ENCODE assay signal across 21 cellular contexts in genomic region chr3:161859057-161859456, GRCh38.
A peak's percentile ranks its signal among the peaks of the same experiment; 100 is the strongest.
DNase-seq lines count a peak whose midpoint lies in the region; ATAC-seq, FAIRE-seq and TF ChIP-seq lines count a peak whose summit lies in the region.
"Had no signal": no experiment of that assay in that cellular context is flagged by ENCODE, and none has a peak within 500 bp of the region (broad histone marks: within the 10 kb centered on the region; RNA-seq: fewer than 3 reads in every experiment).

No MANE protein-coding gene starts in this region.

- TF ChIP-seq CTCF in IMR-90 (conservative IDR thresholded peaks at IDR 0.05; ENCODE audit: low read depth, low read length) (no peak), H1 (IDR thresholded peaks at IDR 0.05; ENCODE audit: control extremely low read depth in 1 of 3, insufficient read depth in 1 of 3, low read depth in 1 of 3, low read length in 3 of 3) (no peak), HepG2 (CRISPR knock-in tag; IDR thresholded peaks at IDR 0.05) (no peak), coronary artery (IDR thresholded peaks at IDR 0.05) (no peak)

- no TSS peak for BruUV-seq in IMR-90 (replicated peaks; lab: Mats Ljungman, UMichigan)
- BruUV-seq in HepG2 (replicated peaks; lab: Mats Ljungman, UMichigan): no TSS peak

- H3K27me3 ChIP-seq in IMR-90 (ENCODE audit: control insufficient read depth, insufficient read depth, low read length): no peaks in the 10 kb centered on the region
- H3K27me3 ChIP-seq in H1 (replicated peaks in 1 of 4; ENCODE audit: control insufficient read depth in 3 of 4, extremely low read depth in 1 of 4, insufficient read depth in 3 of 4, low read length in 3 of 4): no peaks in the 10 kb centered on the region
- H3K27me3 ChIP-seq in HepG2 (ENCODE audit: control insufficient read depth in 1 of 2, insufficient read depth in 2 of 2, low read length in 2 of 2): no peaks in the 10 kb centered on the region
- H3K27me3 ChIP-seq: BLaER1 treated with 17β-estradiol and CSF1 and Interleukin-3, amounts not matched to agents 10 nM and 100 nM had no signal

- TF ChIP-seq POLR2A in IMR-90 (IDR thresholded peaks at IDR 0.05; ENCODE audit: low read depth, low read length): no peak
- no peak for TF ChIP-seq POLR2A in H1 (IDR thresholded peaks at IDR 0.05; ENCODE audit: control extremely low read depth in 1 of 2, low read depth in 2 of 2, low read length in 2 of 2)
- TF ChIP-seq POLR2A in HepG2 (IDR thresholded peaks at IDR 0.05; ENCODE audit: insufficient read depth in 1 of 2, low read depth in 2 of 2, low read length in 2 of 2): no peak

- H2AFZ ChIP-seq in IMR-90 (replicated peaks; ENCODE audit: low read length, poor library complexity): no peak overlapping the region
- no peak overlapping the region for H2AFZ ChIP-seq in H1 (ENCODE audit: low read length)
- H2AFZ ChIP-seq in HepG2 (ENCODE audit: low read length): no peak overlapping the region

- TF ChIP-seq RAD21 in IMR-90 (IDR thresholded peaks at IDR 0.05; ENCODE audit: low read length) (no peak), H1 (IDR thresholded peaks at IDR 0.05 in 1 of 2, conservative IDR thresholded peaks at IDR 0.05 in 1 of 2; ENCODE audit: low read depth in 2 of 2, low read length in 2 of 2) (no peak), HepG2 (CRISPR knock-in tag; IDR thresholded peaks at IDR 0.05) (no peak)

- H2BK15ac ChIP-seq in IMR-90 (ENCODE audit: low read depth, low read length) (no peak overlapping the region), H1 (ENCODE audit: low read length) (no peak overlapping the region)

- no peak overlapping the region for H2BK5ac ChIP-seq in IMR-90 (ENCODE audit: low read depth, low read length, poor library complexity, severe bottlenecking)
- no peak overlapping the region for H2BK5ac ChIP-seq in H1 (ENCODE audit: low read depth, low read length)

- no peaks in the 10 kb centered on the region for H3K9me1 ChIP-seq in IMR-90 (ENCODE audit: insufficient read depth, low read length)

- H3K18ac ChIP-seq in IMR-90 (ENCODE audit: low read depth, low read length) (no peak overlapping the region), H1 (ENCODE audit: extremely low read depth, low read length) (no peak overlapping the region)

- CTCF ChIA-PET in IMR-90 (lab: Yijun Ruan, JAX): interaction anchor here (0.6 kb wide), 1 partner anchor 431 kb away, joined by 3 read pairs; no protein-coding TSS in a partner anchor
- CTCF ChIA-PET in H1 (lab: Charles Lee; ENCODE audit: partially characterized antibody): interaction anchor here (0.6 to 0.7 kb wide), 2 partner anchors 148 to 1195 kb away, joined by 3 read pairs; no protein-coding TSS in a partner anchor
- CTCF ChIA-PET in HepG2 (lab: Yijun Ruan, JAX; ENCODE audit: low intra/inter-chr PET ratio, low total read pairs): no interaction called here

- intact Hi-C loops in IMR-90 (cut with micrococcal nuclease) (no loop called here), cardiac septum (cut with DNase I) (no loop called here), HepG2 (cut with micrococcal nuclease; ENCODE audit: unreplicated experiment) (no loop called here)

- no peak for DNase-seq in IMR-90
- DNase-seq in SK-N-MC (ENCODE audit: low read depth, low spot score): no peak
- DNase-seq in H1 (ENCODE audit: low read depth in 1 of 2, low spot score in 2 of 2): no peak
- no peak for DNase-seq in cardiac septum (ENCODE audit: low spot score)
- no peak for DNase-seq in HepG2 (ENCODE audit: low spot score)
- no peak for DNase-seq in coronary artery (ENCODE audit: low spot score)
- DNase-seq: AML-193; Caco-2; Calu3; CD4-positive, alpha-beta T cell; CD8-positive, alpha-beta T cell; DMS79 treated with DMSO at 0.1 percent for 48 hours; GF-D8 had no signal

- POLR2A ChIA-PET in IMR-90 (lab: Charles Lee; ENCODE audit: unreplicated experiment) (no interaction called here), H1 (lab: Charles Lee; ENCODE audit: partially characterized antibody) (no interaction called here), HepG2 (lab: Yijun Ruan, JAX) (no interaction called here)

- H2AK5ac ChIP-seq in IMR-90 (ENCODE audit: low read depth, low read length): no peak overlapping the region
- H2AK5ac ChIP-seq in H1 (ENCODE audit: low read depth, low read length): no peak overlapping the region

- TF ChIP-seq EP300 in H1 (IDR thresholded peaks at IDR 0.05; ENCODE audit: borderline replicate concordance in 1 of 2, low read depth in 2 of 2, low read length in 2 of 2) (no peak), HepG2 (IDR thresholded peaks at IDR 0.05; ENCODE audit: low read depth in 2 of 2, low read length in 2 of 2) (no peak), HepG2 (CRISPR knock-in tag; IDR thresholded peaks at IDR 0.05; ENCODE audit: borderline replicate concordance) (no peak)

- H3K9me3 ChIP-seq in IMR-90 (ENCODE audit: control insufficient read depth, insufficient read depth, low read length) (no peaks in the 10 kb centered on the region), SK-N-MC (ENCODE audit: low read depth, low read length) (no peaks in the 10 kb centered on the region; the same call in 1 of the 2 replicates), H1 (ENCODE audit: insufficient read depth in 2 of 2, low read depth in 1 of 2, low read length in 1 of 2) (no peaks in the 10 kb centered on the region), HepG2 (ENCODE audit: low read length) (no peaks in the 10 kb centered on the region)
- H3K9me3 ChIP-seq: A549; BLaER1 treated with 17β-estradiol and CSF1 and Interleukin-3, amounts not matched to agents 10 nM and 100 nM; Caco-2 had no signal

- H2BK120ac ChIP-seq in IMR-90 (ENCODE audit: low read depth, low read length) (no peak overlapping the region), H1 (replicated peaks; ENCODE audit: low read depth, low read length) (no peak overlapping the region)

- dilution Hi-C loops in IMR-90 (cut with HindIII; ENCODE audit: low sequenced_read_pairs, unreplicated experiment): no loop called here

- H4K91ac ChIP-seq in IMR-90 (ENCODE audit: insufficient read depth, low read depth, low read length) (no peak overlapping the region), H1 (replicated peaks; ENCODE audit: insufficient read length, low read length) (no peak overlapping the region)

- H4K5ac ChIP-seq in IMR-90 (ENCODE audit: low read depth, low read length) (no peak overlapping the region), H1 (ENCODE audit: insufficient read length, low read depth, low read length) (no peak overlapping the region)

- H3K4me1 ChIP-seq in IMR-90 (ENCODE audit: control insufficient read depth, insufficient read depth, low read length) (no peaks in the 10 kb centered on the region), H1 (replicated peaks in 1 of 4; ENCODE audit: control insufficient read depth in 3 of 4, insufficient read depth in 4 of 4, low read length in 3 of 4) (peaks cover 0 to 4% (median 0%) of the 10 kb centered on the region in 4 experiments; a peak in 3 of 7 replicates), HepG2 (ENCODE audit: insufficient read depth, low read length) (no peaks in the 10 kb centered on the region)
- H3K4me1 ChIP-seq: A549 had no signal

- no peak for ATAC-seq in IMR-90 (ENCODE audit: low read depth)
- ATAC-seq in HepG2: no peak
- ATAC-seq: A549; CD8-positive, alpha-beta T cell had no signal

- H3K36me3 ChIP-seq in IMR-90 (ENCODE audit: control insufficient read depth, insufficient read depth, low read length) (no peaks in the 10 kb centered on the region), SK-N-MC (ENCODE audit: insufficient read depth, low read length) (no peaks in the 10 kb centered on the region), H1 (ENCODE audit: control insufficient read depth in 2 of 4, insufficient read depth in 4 of 4, low read length in 3 of 4) (no peaks in the 10 kb centered on the region), HepG2 (replicated peaks in 1 of 2; ENCODE audit: control insufficient read depth in 1 of 2, insufficient read depth in 2 of 2, low read length in 2 of 2) (no peaks in the 10 kb centered on the region)
- H3K36me3 ChIP-seq: BLaER1 treated with 17β-estradiol and CSF1 and Interleukin-3, amounts not matched to agents 10 nM and 100 nM had no signal

- H3K14ac ChIP-seq in IMR-90 (replicated peaks; ENCODE audit: low read depth, low read length): no peak overlapping the region
- H3K14ac ChIP-seq in H1 (ENCODE audit: insufficient read length): no peak overlapping the region

- H4K20me1 ChIP-seq in IMR-90 (ENCODE audit: insufficient read depth, low read length) (no peaks in the 10 kb centered on the region), H1 (replicated peaks in 1 of 2; ENCODE audit: control insufficient read depth in 1 of 2, insufficient read depth in 2 of 2, low read length in 2 of 2) (no peaks in the 10 kb centered on the region), HepG2 (ENCODE audit: insufficient read depth, low read length) (no peaks in the 10 kb centered on the region)
- H4K20me1 ChIP-seq: BLaER1 treated with 17β-estradiol and CSF1 and Interleukin-3, amounts not matched to agents 10 nM and 100 nM had no signal

- H3K4ac ChIP-seq in IMR-90 (ENCODE audit: low read depth, low read length) (no peak overlapping the region), H1 (replicated peaks; ENCODE audit: insufficient read length, low read depth, low read length) (no peak overlapping the region)

- H3K79me2 ChIP-seq in H1 (ENCODE audit: control insufficient read depth in 1 of 2, insufficient read depth in 2 of 2, low read length in 2 of 2): no peaks in the 10 kb centered on the region
- no peaks in the 10 kb centered on the region for H3K79me2 ChIP-seq in HepG2 (ENCODE audit: insufficient read depth, low read length)

- H3K79me1 ChIP-seq in IMR-90 (ENCODE audit: low read depth in 1 of 2, low read length in 2 of 2) (no peaks in the 10 kb centered on the region), H1 (ENCODE audit: low read depth, low read length) (no peaks in the 10 kb centered on the region)

- no peak overlapping the region for H3K27ac ChIP-seq in IMR-90 (ENCODE audit: insufficient read depth, low read length)
- peak overlapping the region; percentile 85 for H3K27ac ChIP-seq in SK-N-MC
- H3K27ac ChIP-seq in H1 (ENCODE audit: low read depth, low read length): no peak overlapping the region
- H3K27ac ChIP-seq in HepG2 (ENCODE audit: extremely low read length, insufficient read depth, low read length): no peak overlapping the region
- H3K27ac ChIP-seq in coronary artery: no peak overlapping the region
- H3K27ac ChIP-seq: 22Rv1; A549; BLaER1 treated with 17β-estradiol and CSF1 and Interleukin-3, amounts not matched to agents 10 nM and 100 nM; C4-2B had no signal

- no peak overlapping the region for H3K4me3 ChIP-seq in IMR-90 (ENCODE audit: insufficient read depth, low read depth, low read length)
- peak overlapping the region; percentile 46; the same call in 1 of the 2 replicates for H3K4me3 ChIP-seq in SK-N-MC
- H3K4me3 ChIP-seq in H1 (ENCODE audit: extremely low read depth in 1 of 4, insufficient read depth in 2 of 4, low read depth in 3 of 4, low read length in 4 of 4): no peak overlapping the region
- no peak overlapping the region for H3K4me3 ChIP-seq in HepG2 (replicated peaks in 1 of 3; ENCODE audit: insufficient read depth in 1 of 3, low read depth in 2 of 3, low read length in 3 of 3)
- no peak overlapping the region for H3K4me3 ChIP-seq in coronary artery
- H3K4me3 ChIP-seq: A549; BLaER1 treated with 17β-estradiol and CSF1 and Interleukin-3, amounts not matched to agents 10 nM and 100 nM had no signal

- FAIRE-seq in H1 (lab: Jason Lieb, UNC) (no peak), HepG2 (lab: Jason Lieb, UNC) (no peak)
- FAIRE-seq: A549, D721Med, G401.6, GM12891, GM19239 had no signal

- no peak overlapping the region for H3K23ac ChIP-seq in IMR-90 (ENCODE audit: low read depth, low read length)
- no peak overlapping the region for H3K23ac ChIP-seq in H1 (ENCODE audit: insufficient read length)

- H4K8ac ChIP-seq in IMR-90 (ENCODE audit: low read depth in 2 of 2, low read length in 2 of 2): no peak overlapping the region
- no peak overlapping the region for H4K8ac ChIP-seq in H1 (ENCODE audit: extremely low read depth, insufficient read depth, low read length)

- H3K56ac ChIP-seq in IMR-90 (ENCODE audit: extremely low read depth, insufficient read depth, low read length) (no peak overlapping the region), H1 (replicated peaks; ENCODE audit: insufficient read length, low read depth, low read length) (no peak overlapping the region)

- in situ Hi-C loops in IMR-90 (cut with MboI; ENCODE audit: low sequenced_read_pairs): no loop called here
- in situ Hi-C loops in HepG2 (cut with HindIII; ENCODE audit: extremely low pct_ligation_motif_present, low pct_unique_long_range_greater_than_20kb): loop anchor here (25.0 kb wide), 1 partner anchor 1178 kb away; no protein-coding TSS in a partner anchor

- WGBS in IMR-90 (ENCODE audit: extremely low coverage in 2 of 2, insufficient read length in 1 of 2), 2 experiments: no CpG with 5 or more reads among the region's 4 CpGs
- WGBS in H1 (ENCODE audit: extremely low coverage in 1 of 2, insufficient coverage in 1 of 2, insufficient read length in 1 of 2, insufficient replicate concordance in 2 of 2, low coverage in 1 of 2, low lambda C conversion rate in 2 of 2, missing lambda C conversion rate in 1 of 2), 2 experiments: 95% methylated on average over 4 of the region's 4 CpGs; no CpG with 5 or more reads in 1 of the 2 experiments
- 18% methylated on average over 4 of the region's 4 CpGs for WGBS in HepG2 (ENCODE audit: low lambda C conversion rate)

- no peak overlapping the region for H2AK9ac ChIP-seq in IMR-90 (replicated peaks; ENCODE audit: low read depth, low read length, poor library complexity)

- H3K23me2 ChIP-seq in H1 (ENCODE audit: low read depth, low read length): no peaks in the 10 kb centered on the region

- H2BK20ac ChIP-seq in IMR-90 (ENCODE audit: low read depth, low read length) (no peak overlapping the region), H1 (ENCODE audit: low read length) (no peak overlapping the region)

- H3K9ac ChIP-seq in IMR-90 (ENCODE audit: low read depth, low read length): no peak overlapping the region
- no peak overlapping the region for H3K9ac ChIP-seq in SK-N-MC (ENCODE audit: insufficient read length)
- no peak overlapping the region for H3K9ac ChIP-seq in H1 (replicated peaks in 1 of 4; ENCODE audit: extremely low read depth in 1 of 4, low read depth in 3 of 4, low read length in 3 of 4)
- H3K9ac ChIP-seq in HepG2 (ENCODE audit: insufficient read depth, low read depth, low read length): no peak overlapping the region
- H3K9ac ChIP-seq: BLaER1 treated with 17β-estradiol and CSF1 and Interleukin-3, amounts not matched to agents 10 nM and 100 nM had no signal

- H3K4me2 ChIP-seq in IMR-90 (ENCODE audit: low read depth, low read length) (no peak overlapping the region), H1 (ENCODE audit: insufficient read depth in 1 of 2, low read depth in 2 of 2, low read length in 2 of 2) (no peak overlapping the region), HepG2 (ENCODE audit: low read depth, low read length) (no peak overlapping the region)
- H3K4me2 ChIP-seq: A549; BLaER1 treated with 17β-estradiol and CSF1 and Interleukin-3, amounts not matched to agents 10 nM and 100 nM had no signal

- no peak overlapping the region for H2BK12ac ChIP-seq in H1 (ENCODE audit: low read depth, low read length)
